15 cellular contexts compared by ENCODE assay signal in the genomic region with DNA sequence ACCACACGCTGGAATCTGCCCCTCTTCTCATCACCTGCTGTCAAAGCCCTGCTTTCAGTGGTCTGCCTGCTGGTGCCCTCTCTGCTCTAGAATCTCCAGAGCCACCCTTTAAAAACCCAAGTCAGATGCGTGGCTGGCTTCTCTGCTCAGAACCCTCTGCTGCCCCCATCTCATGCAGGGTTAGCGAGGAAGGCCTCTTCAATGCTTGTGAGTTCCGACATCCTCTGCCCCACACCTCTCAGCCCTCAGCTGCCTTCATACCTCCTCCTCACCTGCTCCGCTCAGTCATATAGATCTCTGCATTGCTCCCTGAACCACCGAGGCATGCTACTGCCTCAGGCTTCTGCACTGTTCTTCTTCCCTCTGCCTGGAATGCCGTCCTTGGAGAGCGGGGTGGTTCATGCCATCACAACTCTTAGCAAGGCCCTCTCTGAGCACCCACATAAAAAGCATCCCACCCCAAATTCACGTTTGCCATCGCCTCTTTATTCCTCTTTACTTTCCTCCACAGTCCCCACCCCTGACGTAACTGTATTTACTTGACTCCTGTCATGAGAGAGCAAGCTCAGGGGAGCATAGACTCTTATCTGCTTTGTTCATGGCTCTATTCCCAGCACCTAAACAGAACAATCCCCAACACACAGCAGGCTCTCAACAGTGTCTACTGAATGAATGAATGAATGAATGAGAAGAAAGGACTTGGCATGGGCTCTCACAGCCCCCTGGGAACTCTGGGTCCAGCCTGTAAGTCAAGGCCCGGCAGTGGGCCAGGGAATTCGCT. TPM values are rescaled to one million over a fixed set of nuclear protein-coding genes. Genes with fewer than 3 reads are reported as not detected.
DNase-seq lines count a peak whose midpoint lies in the region; ATAC-seq and TF ChIP-seq lines count a peak whose summit lies in the region.
"Had no signal": no experiment of that assay in that cellular context is flagged by ENCODE, and none has a peak within 500 bp of the region (broad histone marks: within the 10 kb centered on the region; RNA-seq: fewer than 3 reads in every experiment).

No MANE protein-coding gene starts in this region.

- H3K4me1 ChIP-seq in SK-N-SH (ENCODE audit: control insufficient read depth in 1 of 2, insufficient read depth in 2 of 2, low read depth in 1 of 2, low read length in 1 of 2) (peaks cover 51 to 54% of the 10 kb centered on the region in 2 experiments; a peak in 3 of 4 replicates), transverse colon (peaks cover 0 to 32% (median 20%) of the 10 kb centered on the region in 4 donors)

- intact Hi-C loops in Right ventricle myocardium superior (cut with DNase I) (no loop called here), transverse colon (cut with DNase I; ENCODE audit: low total_unique reads) (no loop called here)

- no peak overlapping the region for H3K4me3 ChIP-seq in SK-N-SH (ENCODE audit: low read depth in 2 of 2, low read length in 1 of 2)
- no peak overlapping the region for H3K4me3 ChIP-seq in transverse colon
- H3K4me3 ChIP-seq: adrenal gland had no signal

- no peak for TF ChIP-seq RAD21 in SK-N-SH (IDR thresholded peaks at IDR 0.05; ENCODE audit: low read length)

- no peaks in the 10 kb centered on the region for H3K9me3 Mint-ChIP-seq in nephron progenitor cell
- H3K9me3 Mint-ChIP-seq: naive thymus-derived CD4-positive, alpha-beta T cell had no signal

- peak overlapping the region; percentile 25 to 43; a peak in 2 of 4 replicates for H3K27ac ChIP-seq in SK-N-SH (ENCODE audit: low read depth in 2 of 2, low read length in 1 of 2)
- peak overlapping the region in 2 of 4 donors; percentile 2 to 29 for H3K27ac ChIP-seq in transverse colon

- peaks cover 96% of the 10 kb centered on the region for H4K20me1 ChIP-seq in SK-N-SH (ENCODE audit: insufficient read depth)

- DNase-seq in SK-N-SH (no peak), Right ventricle myocardium superior (no peak), nephron progenitor cell (no peak), NCI-H2029 (lab: John Stamatoyannopoulos, UW) (no peak), transverse colon (no peak), Ammon's horn (ENCODE audit: low spot score) (no peak)
- DNase-seq: 8988T; activated CD4-positive, alpha-beta T cell treated with anti-CD3 and anti-CD28 coated beads for 1 hour; adrenal gland; HCEC 1CT; naive thymus-derived CD4-positive, alpha-beta T cell; NCI-H2227 treated with DMSO at 0.1 percent for 48 hours; SW 1271 had no signal

- TF ChIP-seq POLR2A in transverse colon (IDR thresholded peaks at IDR 0.05) = no peak

- CTCF ChIA-PET in SK-N-SH (lab: Yijun Ruan, JAX) = interaction anchor here (1.0 to 4.6 kb wide), 4 partner anchors 15 to 145 kb away, joined by 3 to 24 read pairs (median 12); no protein-coding TSS in a partner anchor

- WGBS in SK-N-SH (ENCODE audit: low lambda C conversion rate) = 89% methylated on average over 13 of the region's 13 CpGs
- 80 to 89% methylated on average over 3 to 13 of the region's 13 CpGs for WGBS in transverse colon (ENCODE audit: low coverage in 1 of 2), 2 donors

- H3K9me2 ChIP-seq in SK-N-SH = no peaks in the 10 kb centered on the region

- peaks cover 99% of the 10 kb centered on the region for H3K79me2 ChIP-seq in SK-N-SH (ENCODE audit: insufficient read depth)

- H3K36me3 ChIP-seq in SK-N-SH (replicated peaks in 1 of 2; ENCODE audit: control insufficient read depth in 1 of 2, insufficient read depth in 2 of 2, low read length in 1 of 2) (peaks cover 15 to 26% of the 10 kb centered on the region in 2 experiments), transverse colon (no peaks in the 10 kb centered on the region)
- H3K36me3 ChIP-seq: adrenal gland had no signal

- POLR2A ChIA-PET in SK-N-SH (lab: Yijun Ruan, JAX) = no interaction called here

- H3K36me3 Mint-ChIP-seq in nephron progenitor cell (ENCODE audit: low read depth) = no peaks in the 10 kb centered on the region
- H3K36me3 Mint-ChIP-seq: naive thymus-derived CD4-positive, alpha-beta T cell had no signal

- in situ Hi-C loops in transverse colon (cut with MboI; ENCODE audit: low pct_ligation_motif_present in 1 of 4, low pct_unique_long_range_greater_than_20kb in 1 of 4, low sequenced_read_pairs in 3 of 4) = loop anchor here in 1 of 4 donors (25.0 kb wide), 3 partner anchors 146 to 596 kb away; a partner anchor contains a TSS

- peak overlapping the region; percentile 43 for H3K27ac Mint-ChIP-seq in nephron progenitor cell

- peaks cover 8% of the 10 kb centered on the region for H3K27me3 Mint-ChIP-seq in nephron progenitor cell (ENCODE audit: low read depth, poor library complexity)

- H3K27me3 ChIP-seq in SK-N-SH (ENCODE audit: insufficient read depth) = no peaks in the 10 kb centered on the region
- no peaks in the 10 kb centered on the region for H3K27me3 ChIP-seq in transverse colon
- H3K27me3 ChIP-seq: adrenal gland had no signal

- TF ChIP-seq EP300 in SK-N-SH (IDR thresholded peaks at IDR 0.05; ENCODE audit: borderline replicate concordance in 1 of 2, low read depth in 1 of 2, low read length in 1 of 2) = no peak
- TF ChIP-seq EP300 in transverse colon (IDR thresholded peaks at IDR 0.05; ENCODE audit: low read depth) = no peak

- no peak overlapping the region for H2AFZ ChIP-seq in SK-N-SH (ENCODE audit: low read depth)

- no peak for ATAC-seq in SK-N-SH treated with all-trans-retinoic acid at 6 μM for 48 hours
- peak; percentile 76 for ATAC-seq in Right ventricle myocardium superior (ENCODE audit: poor library complexity)
- no peak for ATAC-seq in HG03175 (IDR thresholded peaks at IDR 0.05; ENCODE audit: unreplicated experiment)
- ATAC-seq: naive thymus-derived CD4-positive, alpha-beta T cell had no signal

- peaks cover 4% of the 10 kb centered on the region for H3F3A ChIP-seq in SK-N-SH (replicated peaks; ENCODE audit: insufficient read depth)

- peaks cover 56% of the 10 kb centered on the region for H3K4me1 Mint-ChIP-seq in nephron progenitor cell
- H3K4me1 Mint-ChIP-seq: naive thymus-derived CD4-positive, alpha-beta T cell had no signal

- no peaks in the 10 kb centered on the region for H3K9me3 ChIP-seq in SK-N-SH
- no peaks in the 10 kb centered on the region for H3K9me3 ChIP-seq in transverse colon
- H3K9me3 ChIP-seq: adrenal gland had no signal

- no peak overlapping the region for H3K9ac ChIP-seq in SK-N-SH

- no peak overlapping the region for H3K4me3 Mint-ChIP-seq in nephron progenitor cell
- H3K4me3 Mint-ChIP-seq: naive thymus-derived CD4-positive, alpha-beta T cell had no signal

- H3K4me2 ChIP-seq in SK-N-SH = peak overlapping the region; percentile 15; the same call in 1 of the 2 replicates

- TF ChIP-seq CTCF in SK-N-SH (IDR thresholded peaks at IDR 0.05) (no peak), nephron progenitor cell (IDR thresholded peaks at IDR 0.05) (no peak), transverse colon (IDR thresholded peaks at IDR 0.05) (no peak)

TF ChIP-seq in SK-N-SH, 30 proteins besides CTCF, POLR2A, EP300 and RAD21 (continues in another document):
- no peak for TF ChIP-seq TAF1 (IDR thresholded peaks at IDR 0.05; ENCODE audit: borderline replicate concordance, low read depth, low read length)
- TF ChIP-seq FOXJ3 (CRISPR knock-in tag; IDR thresholded peaks at IDR 0.05) = no peak
- TF ChIP-seq EZH2phosphoT487 (IDR thresholded peaks at IDR 0.05; ENCODE audit: borderline replicate concordance, low read depth) = no peak
- TF ChIP-seq FOSL2 (IDR thresholded peaks at IDR 0.05; ENCODE audit: borderline replicate concordance, low read depth) = no peak
- TF ChIP-seq, protein P1, sequence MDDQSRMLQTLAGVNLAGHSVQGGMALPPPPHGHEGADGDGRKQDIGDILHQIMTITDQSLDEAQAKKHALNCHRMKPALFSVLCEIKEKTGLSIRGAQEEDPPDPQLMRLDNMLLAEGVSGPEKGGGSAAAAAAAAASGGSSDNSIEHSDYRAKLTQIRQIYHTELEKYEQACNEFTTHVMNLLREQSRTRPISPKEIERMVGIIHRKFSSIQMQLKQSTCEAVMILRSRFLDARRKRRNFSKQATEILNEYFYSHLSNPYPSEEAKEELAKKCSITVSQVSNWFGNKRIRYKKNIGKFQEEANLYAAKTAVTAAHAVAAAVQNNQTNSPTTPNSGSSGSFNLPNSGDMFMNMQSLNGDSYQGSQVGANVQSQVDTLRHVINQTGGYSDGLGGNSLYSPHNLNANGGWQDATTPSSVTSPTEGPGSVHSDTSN (IDR thresholded peaks at IDR 0.05) = no peak
- TF ChIP-seq MXI1 (IDR thresholded peaks at IDR 0.05; ENCODE audit: low read depth, low read length) = no peak
- no peak for TF ChIP-seq CHD2 (IDR thresholded peaks at IDR 0.05; ENCODE audit: low read length, partially characterized antibody)
- no peak for TF ChIP-seq TEAD4 (IDR thresholded peaks at IDR 0.05; ENCODE audit: borderline replicate concordance, insufficient read depth)
- no peak for TF ChIP-seq POLR2AphosphoS5 (IDR thresholded peaks at IDR 0.05; ENCODE audit: low read depth, low read length)
- TF ChIP-seq NRF1 (IDR thresholded peaks at IDR 0.05; ENCODE audit: low read depth, low read length) = no peak

TF ChIP-seq in SK-N-SH treated with all-trans-retinoic acid at 6 μM for 48 hours, 23 proteins besides CTCF, POLR2A, EP300 and RAD21 (continues in another document):
- TF ChIP-seq GLIS3 (CRISPR knock-in tag; IDR thresholded peaks at IDR 0.05) = no peak
- TF ChIP-seq ISL1 (CRISPR knock-in tag; IDR thresholded peaks at IDR 0.05) = no peak
- TF ChIP-seq BACH2 (CRISPR knock-in tag; IDR thresholded peaks at IDR 0.05; ENCODE audit: borderline replicate concordance) = no peak
- no peak for TF ChIP-seq ZNF8 (CRISPR knock-in tag; IDR thresholded peaks at IDR 0.05)
- no peak for TF ChIP-seq ESRRG (CRISPR knock-in tag; IDR thresholded peaks at IDR 0.05)
- TF ChIP-seq TCF4 (CRISPR knock-in tag; IDR thresholded peaks at IDR 0.05; ENCODE audit: borderline replicate concordance) = no peak
- TF ChIP-seq ZFP30 (CRISPR knock-in tag; IDR thresholded peaks at IDR 0.05) = no peak

RNA-seq across cellular contexts. Expression of a gene that starts 10.4 kb away (rescaled TPM):
- 20.5 and 26.0 TPM in 2 replicates for polyA plus RNA-seq in SK-N-SH (2012; rRNA removed)
- polyA plus RNA-seq in SK-N-SH (2012; cell fraction: cytosol; rRNA removed) = 14.2 and 18.7 TPM in 2 replicates
- 21.7 and 22.0 TPM in 2 replicates for polyA plus RNA-seq in SK-N-SH (2012; cell fraction: nucleus; rRNA removed)
- 15.0 TPM for total RNA-seq in Right ventricle myocardium superior
- total RNA-seq in transverse colon = 10 to 100 TPM; 11.9 to 33.7 (median 22.2) TPM
